Comparison of ENCODE assay signal across 2 cellular contexts in genomic region chr19:11506101-11506555, GRCh38.
TF ChIP-seq lines count a peak whose summit lies in the region.

No MANE protein-coding gene starts in this region.

TF ChIP-seq in HCT116, 20 proteins besides CTCF, POLR2A, EP300 and RAD21:
- TF ChIP-seq CBX3 (IDR thresholded peaks at IDR 0.05; ENCODE audit: low read depth) (no peak), ATF3 (IDR thresholded peaks at IDR 0.05) (no peak), FOSL1 (IDR thresholded peaks at IDR 0.05; ENCODE audit: low read depth) (no peak), ZNF274 (IDR thresholded peaks at IDR 0.05; ENCODE audit: low read depth, low read length) (no peak), TCF7L2 (IDR thresholded peaks at IDR 0.05; ENCODE audit: borderline replicate concordance, extremely low read depth, insufficient read depth, insufficient read length) (no peak), POLR2AphosphoS5 (IDR thresholded peaks at IDR 0.05; ENCODE audit: low read depth, low read length) (no peak), MAX (IDR thresholded peaks at IDR 0.05) (no peak; the same call in 1 of the 2 replicates), ELF1 (IDR thresholded peaks at IDR 0.05; ENCODE audit: borderline replicate concordance, low read depth) (no peak)
TF ChIP-seq in HCT116: peak in this region for 0.

TF ChIP-seq in H1, 55 proteins besides CTCF, POLR2A, EP300 and RAD21:
- TF ChIP-seq TAF1 (IDR thresholded peaks at IDR 0.05; ENCODE audit: low read depth, low read length), result 0 out of 2 replicates have a peak, but pooled peaks have one; percentile 7
- no peak for TF ChIP-seq BCL11A (IDR thresholded peaks at IDR 0.05; ENCODE audit: low read depth in 2 of 2, low read length in 2 of 2)
- no peak for TF ChIP-seq CREB1 (IDR thresholded peaks at IDR 0.05)
- TF ChIP-seq E2F6 (IDR thresholded peaks at IDR 0.05), result peak; percentile 44; the same call in 1 of the 2 replicates
